9 cellular contexts compared by ENCODE assay signal in the genomic region with DNA sequence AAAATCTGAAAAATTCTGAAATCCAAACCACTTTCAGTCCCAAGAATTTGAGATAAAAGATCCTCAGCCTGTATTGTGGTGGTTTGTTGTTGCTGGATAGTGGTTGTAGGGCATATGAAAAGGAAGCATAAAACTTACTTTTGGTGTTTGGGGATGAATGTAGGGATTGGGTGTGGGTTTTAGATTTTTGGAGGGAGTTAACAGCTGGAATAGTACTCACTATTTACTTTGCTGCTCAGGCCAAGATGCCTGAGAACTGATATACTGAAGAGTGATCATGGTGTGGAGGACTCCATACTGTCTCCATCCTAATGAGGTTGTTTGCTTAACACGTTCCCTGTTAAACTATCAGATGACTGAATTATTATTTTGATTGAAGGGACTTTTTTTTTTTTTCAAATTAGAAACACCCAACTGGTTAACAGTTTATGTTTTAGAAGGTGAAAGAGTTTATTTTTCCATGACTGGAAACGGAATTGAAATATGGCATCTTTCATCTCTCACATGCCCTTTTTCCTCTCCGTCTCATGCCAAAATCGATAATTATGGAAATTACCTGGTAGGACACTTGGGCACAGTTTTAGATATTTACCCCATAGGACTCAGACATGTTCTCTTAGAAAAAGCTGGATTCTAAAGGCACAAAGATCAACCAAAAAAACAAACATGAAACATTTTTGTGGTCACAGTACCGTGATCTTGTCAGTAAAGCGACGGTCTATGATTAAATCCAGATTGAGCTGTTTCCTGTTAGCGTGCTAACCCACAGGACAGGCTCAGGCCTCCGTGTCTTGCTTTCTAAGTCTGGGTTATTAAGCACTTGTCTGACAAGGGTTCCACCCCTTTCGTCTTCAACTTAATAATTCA. TPM values are rescaled to one million over a fixed set of nuclear protein-coding genes. Genes with fewer than 3 reads are reported as not detected.
DNase-seq lines count a peak whose midpoint lies in the region; ATAC-seq, FAIRE-seq and TF ChIP-seq lines count a peak whose summit lies in the region.
"Had no signal": no experiment of that assay in that cellular context is flagged by ENCODE, and none has a peak within 500 bp of the region (broad histone marks: within the 10 kb centered on the region; RNA-seq: fewer than 3 reads in every experiment).

No MANE protein-coding gene starts in this region.

- intact Hi-C loops in CD4-positive, alpha-beta memory T cell (cut with micrococcal nuclease) = loop anchor here (1.0 kb wide), 1 partner anchor 46 kb away; no protein-coding TSS in a partner anchor
- intact Hi-C loops in pancreas (cut with DNase I) (no loop called here), posterior vena cava (cut with DNase I) (no loop called here)

- no peaks in the 10 kb centered on the region for H3K36me3 ChIP-seq in CD4-positive, alpha-beta memory T cell (ENCODE audit: insufficient read depth, low read length)
- no peaks in the 10 kb centered on the region for H3K36me3 ChIP-seq in pancreas

- CTCF ChIA-PET in CD4-positive, alpha-beta memory T cell (lab: Charles Lee; ENCODE audit: partially characterized antibody) = interaction anchor here (1.6 kb wide), 1 partner anchor 187 kb away, joined by 3 read pairs; no protein-coding TSS in a partner anchor
- CTCF ChIA-PET in T-cell (lab: Charles Lee) = no interaction called here

- WGBS in pancreas, 2 donors = 28 to 38% methylated on average over 10 of the region's 10 CpGs

- FAIRE-seq in GM19239 (lab: Jason Lieb, UNC) = peak; percentile 96
- no peak for FAIRE-seq in pancreas (lab: Jason Lieb, UNC)

- H3K4me3 ChIP-seq in CD4-positive, alpha-beta memory T cell (ENCODE audit: low read length in 2 of 2) = no peak overlapping the region
- H3K4me3 ChIP-seq in pancreas = no peak overlapping the region

- H3K27me3 ChIP-seq in CD4-positive, alpha-beta memory T cell (ENCODE audit: insufficient read depth, low read length) = no peaks in the 10 kb centered on the region
- H3K27me3 ChIP-seq in pancreas = no peaks in the 10 kb centered on the region

- peak overlapping the region in 7 of 8 donors; percentile 45 to 78 (median 63) for H3K4me3 Mint-ChIP-seq in CD4-positive, alpha-beta memory T cell
- H3K4me3 Mint-ChIP-seq in T-cell = peak overlapping the region in 2 of 3 donors; percentile 43 to 70

- peak in 4 of 5 donors; percentile 3 to 25 (median 9) for DNase-seq in CD4-positive, alpha-beta memory T cell
- DNase-seq in GM19239 (ENCODE audit: insufficient read length, low spot score) = peak; percentile 34
- DNase-seq in T-cell = peak in 2 of 34 experiments; percentile 3 to 6
- DNase-seq in pancreas = no peak
- no peak for DNase-seq in posterior vena cava (ENCODE audit: low spot score)
- DNase-seq in activated gamma-delta T cell (lab: John Stamatoyannopoulos, UW) = no peak

- no peaks in the 10 kb centered on the region for H3K27me3 Mint-ChIP-seq in CD4-positive, alpha-beta memory T cell
- H3K27me3 Mint-ChIP-seq in T-cell = no peaks in the 10 kb centered on the region

- H3K36me3 Mint-ChIP-seq in CD4-positive, alpha-beta memory T cell = peaks cover 0 to 4% of the 10 kb centered on the region in 2 donors
- peaks cover 5% of the 10 kb centered on the region for H3K36me3 Mint-ChIP-seq in T-cell

- H3K4me1 ChIP-seq in CD4-positive, alpha-beta memory T cell (ENCODE audit: insufficient read depth, low read length) = peaks cover 6% of the 10 kb centered on the region
- peaks cover 0 to 13% (median 0%) of the 10 kb centered on the region in 3 donors for H3K4me1 ChIP-seq in pancreas

- H3K4me1 Mint-ChIP-seq in CD4-positive, alpha-beta memory T cell = peaks cover 11 to 18% (median 15%) of the 10 kb centered on the region in 4 donors
- H3K4me1 Mint-ChIP-seq in T-cell = peaks cover 15 to 19% (median 16%) of the 10 kb centered on the region in 3 donors

- TF ChIP-seq CTCF in pancreas (IDR thresholded peaks at IDR 0.05) = no peak

- ATAC-seq in HG03280 (IDR thresholded peaks at IDR 0.05; ENCODE audit: unreplicated experiment) (peak; percentile 81), T-cell (replicated peaks in 1 of 4) (peak; percentile 50 to 92 (median 72)), esophagus mucosa (peak; percentile 54), pancreas (peak in 3 of 4 donors; percentile 76 to 86 (median 85))
- ATAC-seq: Panc1 had no signal

- no peaks in the 10 kb centered on the region for H3K9me3 ChIP-seq in CD4-positive, alpha-beta memory T cell (ENCODE audit: control insufficient read depth in 1 of 2, low read length in 2 of 2)
- H3K9me3 ChIP-seq in pancreas = no peaks in the 10 kb centered on the region

- H3K27ac Mint-ChIP-seq in CD4-positive, alpha-beta memory T cell = peak overlapping the region in 4 of 7 donors; percentile 2 to 74 (median 42)
- H3K27ac Mint-ChIP-seq in T-cell = peak overlapping the region; percentile 75 to 85

- no peak overlapping the region for H3K27ac ChIP-seq in CD4-positive, alpha-beta memory T cell (ENCODE audit: low read depth, low read length)
- peak overlapping the region in 3 of 4 donors; percentile 4 to 62 (median 46) for H3K27ac ChIP-seq in pancreas

- POLR2A ChIA-PET in CD4-positive, alpha-beta memory T cell (lab: Charles Lee; ENCODE audit: partially characterized antibody) = interaction anchor here (0.6 to 1.5 kb wide), 5 partner anchors 12 to 1232 kb away, joined by 3 to 5 read pairs (median 4); no protein-coding TSS in a partner anchor
- POLR2A ChIA-PET in T-cell (lab: Charles Lee) = interaction anchor here in 1 of 2 donors (0.6 kb wide), 1 partner anchor 12 kb away, joined by 3 read pairs; no protein-coding TSS in a partner anchor

- no peaks in the 10 kb centered on the region for H3K9me3 Mint-ChIP-seq in CD4-positive, alpha-beta memory T cell
- H3K9me3 Mint-ChIP-seq in T-cell = no peaks in the 10 kb centered on the region

RNA-seq across cellular contexts. Expression of a gene that starts 37.3 kb away (rescaled TPM):
- total RNA-seq in CD4-positive, alpha-beta memory T cell = 1 to 10 TPM; 5.1 to 5.3 TPM
- polyA plus RNA-seq in CD4-positive, alpha-beta memory T cell = 1 to 10 TPM; 2.3 to 2.4 TPM
- total RNA-seq in T-cell = 1 to 10 TPM; 1.7 to 3.3 (median 2.3) TPM
- total RNA-seq in esophagus mucosa = 3.0 TPM
- 1 to 10 TPM; 2.8 to 9.1 (median 4.9) TPM for total RNA-seq in pancreas
- polyA plus RNA-seq in pancreas = 1 to 10 TPM; 3.6 to 6.6 TPM
- total RNA-seq in posterior vena cava = 10 to 100 TPM; 26.3 to 34.0 TPM

Comparison
In these comparisons a context has a peak if more than half of its experiments do, and no peak if none do; other contexts are left out.
1. DNase-seq: peak in CD4-positive, alpha-beta memory T cell (4 of 5) and GM19239 (single experiment); none in pancreas (0 of 6), posterior vena cava (single experiment) and activated gamma-delta T cell (single experiment).
2. Peak in every context shown above with its lines, with median percentiles within 50 percentile points of each other: ATAC-seq.